8 cellular contexts compared by ENCODE assay signal in genomic region chr2:111122631-111123421, GRCh38. TPM values are rescaled to one million over a fixed set of nuclear protein-coding genes. Genes with fewer than 3 reads are reported as not detected.
A peak's percentile ranks its signal among the peaks of the same experiment; 100 is the strongest.
DNase-seq lines count a peak whose midpoint lies in the region; ATAC-seq and TF ChIP-seq lines count a peak whose summit lies in the region.

No MANE protein-coding gene starts in this region.

- ATAC-seq in T-helper 17 cell, result no peak
- peak; percentile 77 for ATAC-seq in sciatic nerve
- no peak for ATAC-seq in GM21723 (IDR thresholded peaks at IDR 0.05; ENCODE audit: unreplicated experiment)

- H3K27ac ChIP-seq in caudate nucleus (ENCODE audit: low read depth, low read length), result peak overlapping the region; percentile 24

- H3K36me3 Mint-ChIP-seq in T-helper 17 cell (ENCODE audit: low read depth), result peaks cover 5% of the 10 kb centered on the region

- peak overlapping the region; percentile 84 for H3K4me3 ChIP-seq in LNCaP clone FGC (ENCODE audit: low read depth, low read length)

- H3K27me3 Mint-ChIP-seq in T-helper 17 cell, result peaks cover 18% of the 10 kb centered on the region

- H3K4me1 Mint-ChIP-seq in T-helper 17 cell, result peaks cover 29% of the 10 kb centered on the region

- peak; percentile 41 for DNase-seq in NCI-H1092 treated with DMSO at 0.1 percent for 48 hours (lab: John Stamatoyannopoulos, UW)
- no peak for DNase-seq in NCI-H1092 (lab: John Stamatoyannopoulos, UW)
- peak; percentile 70 for DNase-seq in LNCaP clone FGC (ENCODE audit: low read depth)
- peak in 1 of 3 donors; percentile 17 for DNase-seq in T-helper 17 cell
- DNase-seq in caudate nucleus (lab: John Stamatoyannopoulos, UW), result peak in 52 of 61 donors; percentile 7 to 73 (median 44)
- peak; percentile 72 for DNase-seq in iPS-NIHi7 (ENCODE audit: extremely low spot score)
- DNase-seq in sciatic nerve (ENCODE audit: low spot score), result peak; percentile 90

- TF ChIP-seq CTCF in LNCaP clone FGC (IDR thresholded peaks at IDR 0.05; ENCODE audit: control insufficient read depth, extremely low read depth, insufficient read depth), result no peak

- peak overlapping the region; percentile 47 for H3K27ac Mint-ChIP-seq in T-helper 17 cell

- peak overlapping the region; percentile 94 for H3K4me3 Mint-ChIP-seq in T-helper 17 cell

- intact Hi-C loops in sciatic nerve (cut with DNase I), result no loop called here

- no peaks in the 10 kb centered on the region for H3K9me3 ChIP-seq in T-helper 17 cell (ENCODE audit: control insufficient read depth, low read length, poor library complexity, severe bottlenecking)

RNA-seq across cellular contexts. Expression of gene BCL2L11, which starts 2.1 kb away (rescaled TPM):
- total RNA-seq in T-helper 17 cell (10 to 100 TPM; 29.5 to 47.2 TPM), sciatic nerve (13.8 TPM)
